Comparison of ENCODE assay signal across 1 cellular context in the genomic region with DNA sequence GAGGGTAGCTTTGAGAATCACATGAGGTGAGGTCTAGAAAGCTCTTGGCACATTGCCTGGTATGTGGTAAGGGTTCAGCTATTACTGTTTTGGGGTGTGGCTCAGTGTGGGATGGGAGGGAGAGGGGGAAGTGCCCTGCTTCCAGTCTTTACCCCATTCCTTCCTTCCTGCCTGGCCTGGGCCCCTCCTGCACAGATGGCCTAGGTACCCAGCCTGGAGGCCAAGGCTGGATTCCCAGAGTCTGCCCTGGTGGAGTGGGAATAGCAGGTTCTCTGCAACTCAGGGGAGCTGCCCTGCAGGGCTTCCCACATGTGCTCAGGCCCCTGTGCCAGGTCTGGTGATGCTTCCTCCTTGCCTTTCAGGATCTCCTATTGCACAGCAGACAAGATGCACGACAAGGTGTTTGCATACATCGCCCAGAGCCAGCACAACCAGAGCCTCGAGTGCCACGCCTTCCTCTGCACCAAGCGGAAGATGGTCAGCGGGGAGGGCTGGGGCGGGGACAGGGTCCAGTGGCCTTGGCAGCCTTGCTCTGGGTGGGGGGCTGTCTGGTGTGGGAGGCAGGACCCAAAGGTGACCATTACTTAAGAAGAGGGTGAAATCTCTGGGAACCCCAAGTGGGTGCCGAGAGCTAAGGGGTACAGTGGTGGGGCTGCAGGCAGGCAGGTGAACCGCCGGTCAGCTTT.
TF ChIP-seq lines count a peak whose summit lies in the region.

No MANE protein-coding gene starts in this region.

TF ChIP-seq in GM23338, 12 proteins besides CTCF, POLR2A, EP300 and RAD21 (continued from another document):
- TF ChIP-seq REST (IDR thresholded peaks at IDR 0.05; ENCODE audit: unreplicated experiment): no peak
- no peak for TF ChIP-seq NANOG (IDR thresholded peaks at IDR 0.05; ENCODE audit: borderline replicate concordance)
